27 cellular contexts compared by ENCODE assay signal in the genomic region with DNA sequence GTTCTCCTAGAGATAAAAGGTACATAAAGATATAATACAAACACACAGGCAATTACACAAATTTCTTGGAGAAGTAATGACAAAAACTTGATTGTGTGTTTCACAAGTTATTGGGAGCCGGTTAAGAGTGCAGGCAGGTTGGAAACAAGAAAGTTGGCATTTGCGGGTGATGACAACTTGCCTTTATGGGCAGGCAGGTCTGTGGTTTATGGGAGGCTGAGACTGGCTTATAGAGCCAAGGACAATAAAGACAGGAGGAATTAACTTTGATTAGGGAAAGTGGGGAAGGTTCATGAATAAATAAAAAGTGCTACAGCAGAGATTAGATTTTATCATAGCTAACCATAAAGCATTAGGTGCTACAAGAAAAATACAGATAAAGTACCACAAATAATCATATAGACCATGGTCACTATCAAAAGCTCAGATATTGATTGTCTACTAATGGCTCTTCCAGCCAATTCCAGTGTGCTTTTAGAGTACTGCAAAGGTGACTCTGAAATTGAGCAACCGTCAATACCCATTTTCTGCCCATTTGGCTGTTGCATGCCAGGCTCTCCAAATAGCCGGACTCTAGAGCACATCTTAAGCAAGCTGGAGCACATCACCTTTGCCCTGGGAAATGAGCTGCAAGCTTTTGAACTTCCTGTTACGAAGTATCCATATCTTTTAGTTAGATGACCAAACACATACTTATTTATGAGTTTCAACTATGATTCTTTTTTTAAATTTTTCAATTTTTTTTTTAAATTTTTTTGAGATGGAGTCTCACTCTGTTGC. TPM values are rescaled to one million over a fixed set of nuclear protein-coding genes. Genes with fewer than 3 reads are reported as not detected.
DNase-seq lines count a peak whose midpoint lies in the region; ATAC-seq and TF ChIP-seq lines count a peak whose summit lies in the region.
"Had no signal": no experiment of that assay in that cellular context is flagged by ENCODE, and none has a peak within 500 bp of the region (broad histone marks: within the 10 kb centered on the region; RNA-seq: fewer than 3 reads in every experiment).

No MANE protein-coding gene starts in this region.

- no peaks in the 10 kb centered on the region for H3K36me3 ChIP-seq in CD4-positive, CD25-positive, alpha-beta regulatory T cell (ENCODE audit: control insufficient read depth, insufficient read depth, low read length)
- no peaks in the 10 kb centered on the region for H3K36me3 ChIP-seq in vagina
- H3K36me3 ChIP-seq: breast epithelium, thoracic aorta had no signal

- peaks cover 0 to 2% (median 0%) of the 10 kb centered on the region in 7 donors for H3K9me3 Mint-ChIP-seq in CD4-positive, CD25-positive, alpha-beta regulatory T cell
- H3K9me3 Mint-ChIP-seq in nephron progenitor cell (no peaks in the 10 kb centered on the region), Calu3 (ENCODE audit: low read depth, unreplicated experiment) (no peaks in the 10 kb centered on the region)
- H3K9me3 Mint-ChIP-seq: activated CD8-positive, alpha-beta T cell treated with anti-CD3 and anti-CD28 coated beads for 36 hours; activated naive CD4-positive, alpha-beta T cell treated with anti-CD3 and anti-CD28 coated beads, Interleukin-2, amount 50 U/mL, for 72 hours; activated T-helper 2 cell treated with anti-CD3 and anti-CD28 coated beads, Interferon-gamma antibody, Interleukin-2, Interleukin-4, amounts not matched to agents 10 μg/mL and 5 μg/mL and 100 μg/mL, durations not matched to agents 14 hours and 24 hours and 36 hours; stimulated activated naive CD8-positive, alpha-beta T cell treated with anti-CD3 and anti-CD28 coated beads, Interleukin-15, Interleukin-2, amounts not matched to agents 100 ng/mL and 50 ng/mL, for 24 hours had no signal

- no peaks in the 10 kb centered on the region for H3K27me3 ChIP-seq in CD4-positive, CD25-positive, alpha-beta regulatory T cell (ENCODE audit: control insufficient read depth, insufficient read depth, low read length)
- H3K27me3 ChIP-seq in vagina = no peaks in the 10 kb centered on the region
- H3K27me3 ChIP-seq: breast epithelium had no signal

- no peak for DNase-seq in CD4-positive, CD25-positive, alpha-beta regulatory T cell
- peak; percentile 66 for DNase-seq in LNCaP clone FGC (ENCODE audit: low read depth)
- peak; percentile 49 for DNase-seq in fibroblast of pulmonary artery (ENCODE audit: low read depth)
- no peak for DNase-seq in nephron progenitor cell
- no peak for DNase-seq in NCI-H226
- DNase-seq in Calu3 = no peak
- no peak for DNase-seq in vagina (ENCODE audit: extremely low spot score in 2 of 2)
- no peak for DNase-seq in stimulated activated naive CD4-positive, alpha-beta T cell treated with Interleukin-2 at 50 U/mL for 16 hours (lab: John Stamatoyannopoulos, UW)
- DNase-seq: activated CD8-positive, alpha-beta memory T cell treated with anti-CD3 and anti-CD28 coated beads, Interleukin-2, amount 50 U/mL, for 48 hours; activated CD8-positive, alpha-beta T cell treated with anti-CD3 and anti-CD28 coated beads for 36 hours; effector memory CD4-positive, alpha-beta T cell; glutamatergic neuron; H7; left ventricle myocardium superior; MV-4-11; NCI-H1436; NCI-H2081; NCI-H526 treated with DMSO at 0.1 percent for 48 hours; PC-9; T-helper 17 cell had no signal

- intact Hi-C loops in Calu3 (cut with micrococcal nuclease; ENCODE audit: unreplicated experiment) (no loop called here), vagina (cut with DNase I) (no loop called here)

- peaks cover 15 to 47% (median 29%) of the 10 kb centered on the region in 4 donors for H3K4me1 Mint-ChIP-seq in CD4-positive, CD25-positive, alpha-beta regulatory T cell
- H3K4me1 Mint-ChIP-seq in nephron progenitor cell = no peaks in the 10 kb centered on the region
- H3K4me1 Mint-ChIP-seq in Calu3 (ENCODE audit: low read depth, unreplicated experiment) = no peaks in the 10 kb centered on the region

- H3K4me1 ChIP-seq in CD4-positive, CD25-positive, alpha-beta regulatory T cell (ENCODE audit: control insufficient read depth, insufficient read depth, low read length, poor library complexity, severe bottlenecking) = peaks cover 27% of the 10 kb centered on the region
- H3K4me1 ChIP-seq in vagina = no peaks in the 10 kb centered on the region
- H3K4me1 ChIP-seq: breast epithelium had no signal

- no TSS peak for BruUV-seq in Calu3 (replicated peaks; lab: Mats Ljungman, UMichigan)

- H3K27ac ChIP-seq in CD4-positive, CD25-positive, alpha-beta regulatory T cell (ENCODE audit: insufficient read depth, low read length, poor library complexity, severe bottlenecking) = no peak overlapping the region
- no peak overlapping the region for H3K27ac ChIP-seq in vagina
- H3K27ac ChIP-seq: breast epithelium, PC-9, thoracic aorta had no signal

- no peaks in the 10 kb centered on the region for H3K9me3 ChIP-seq in CD4-positive, CD25-positive, alpha-beta regulatory T cell (ENCODE audit: control insufficient read depth in 2 of 2, low read length in 2 of 2)
- H3K9me3 ChIP-seq in vagina = no peaks in the 10 kb centered on the region
- H3K9me3 ChIP-seq: breast epithelium, thoracic aorta had no signal

- CTCF ChIA-PET in Calu3 (lab: Charles Lee) = no interaction called here

- peak overlapping the region in 1 of 4 donors; percentile 18 for H3K4me3 Mint-ChIP-seq in CD4-positive, CD25-positive, alpha-beta regulatory T cell
- H3K4me3 Mint-ChIP-seq in nephron progenitor cell (no peak overlapping the region), Calu3 (ENCODE audit: low read depth, unreplicated experiment) (no peak overlapping the region)
- H3K4me3 Mint-ChIP-seq: activated CD8-positive, alpha-beta T cell treated with anti-CD3 and anti-CD28 coated beads for 36 hours; stimulated activated naive CD8-positive, alpha-beta T cell treated with anti-CD3 and anti-CD28 coated beads, Interleukin-15, Interleukin-2, amounts not matched to agents 100 ng/mL and 50 ng/mL, for 24 hours; T-helper 17 cell had no signal

- no peak for TF ChIP-seq POLR2A in vagina (IDR thresholded peaks at IDR 0.05)

- H3K27ac Mint-ChIP-seq in CD4-positive, CD25-positive, alpha-beta regulatory T cell = peak overlapping the region; percentile 58 to 93 (median 63)
- peak overlapping the region; percentile 14 for H3K27ac Mint-ChIP-seq in nephron progenitor cell
- no peak overlapping the region for H3K27ac Mint-ChIP-seq in Calu3 (ENCODE audit: unreplicated experiment)
- H3K27ac Mint-ChIP-seq: activated CD8-positive, alpha-beta T cell treated with anti-CD3 and anti-CD28 coated beads for 36 hours; activated naive CD4-positive, alpha-beta T cell treated with anti-CD3 and anti-CD28 coated beads, Interleukin-2, amount 50 U/mL, for 72 hours; activated T-helper 2 cell treated with anti-CD3 and anti-CD28 coated beads, Interferon-gamma antibody, Interleukin-2, Interleukin-4, amounts not matched to agents 10 μg/mL and 5 μg/mL and 100 μg/mL, durations not matched to agents 14 hours and 24 hours and 36 hours; stimulated activated naive CD8-positive, alpha-beta T cell treated with anti-CD3 and anti-CD28 coated beads, Interleukin-15, Interleukin-2, amounts not matched to agents 100 ng/mL and 50 ng/mL, for 24 hours; T-helper 17 cell had no signal

- H3K4me3 ChIP-seq in CD4-positive, CD25-positive, alpha-beta regulatory T cell (ENCODE audit: low read depth, low read length) = peak overlapping the region; percentile 26
- no peak overlapping the region for H3K4me3 ChIP-seq in LNCaP clone FGC (ENCODE audit: low read depth, low read length)
- H3K4me3 ChIP-seq in fibroblast of pulmonary artery (replicated peaks; ENCODE audit: low read depth, low read length) = no peak overlapping the region
- H3K4me3 ChIP-seq in vagina = no peak overlapping the region
- H3K4me3 ChIP-seq: breast epithelium, PC-9, thoracic aorta had no signal

- TF ChIP-seq CTCF in LNCaP clone FGC (IDR thresholded peaks at IDR 0.05; ENCODE audit: control insufficient read depth, extremely low read depth, insufficient read depth) = no peak
- TF ChIP-seq CTCF in fibroblast of pulmonary artery (IDR thresholded peaks at IDR 0.05; ENCODE audit: low read length, missing control alignments) = no peak
- TF ChIP-seq CTCF in nephron progenitor cell (IDR thresholded peaks at IDR 0.05) = no peak
- no peak for TF ChIP-seq CTCF in Calu3 (IDR thresholded peaks at IDR 0.05; ENCODE audit: unreplicated experiment)
- TF ChIP-seq CTCF in vagina (IDR thresholded peaks at IDR 0.05) = no peak

- H3K36me3 Mint-ChIP-seq in CD4-positive, CD25-positive, alpha-beta regulatory T cell = peaks cover 10% of the 10 kb centered on the region
- H3K36me3 Mint-ChIP-seq in nephron progenitor cell (ENCODE audit: low read depth) (peaks cover 40% of the 10 kb centered on the region), Calu3 (ENCODE audit: insufficient read depth, unreplicated experiment) (no peaks in the 10 kb centered on the region)

- ATAC-seq in CD4-positive, CD25-positive, alpha-beta regulatory T cell (ENCODE audit: low read depth in 2 of 2) = no peak
- ATAC-seq: activated CD8-positive, alpha-beta T cell treated with anti-CD3 and anti-CD28 coated beads for 36 hours; activated naive CD4-positive, alpha-beta T cell treated with anti-CD3 and anti-CD28 coated beads, Interleukin-2, amount 50 U/mL, for 72 hours; left ventricle myocardium superior; Right ventricle myocardium inferior; SK-N-SH treated with all-trans-retinoic acid at 6 μM for 48 hours; T-helper 17 cell had no signal

- no peaks in the 10 kb centered on the region for H3K27me3 Mint-ChIP-seq in CD4-positive, CD25-positive, alpha-beta regulatory T cell
- H3K27me3 Mint-ChIP-seq in nephron progenitor cell (ENCODE audit: low read depth, poor library complexity) (no peaks in the 10 kb centered on the region), Calu3 (ENCODE audit: unreplicated experiment) (no peaks in the 10 kb centered on the region)
- H3K27me3 Mint-ChIP-seq: activated CD8-positive, alpha-beta T cell treated with anti-CD3 and anti-CD28 coated beads for 36 hours; stimulated activated naive CD8-positive, alpha-beta T cell treated with anti-CD3 and anti-CD28 coated beads, Interleukin-15, Interleukin-2, amounts not matched to agents 100 ng/mL and 50 ng/mL, for 24 hours; T-helper 17 cell had no signal

RNA-seq across cellular contexts. Expression of a gene that starts 33.9 kb away (rescaled TPM):
- total RNA-seq in CD4-positive, CD25-positive, alpha-beta regulatory T cell = 15.7 TPM
- under 1 TPM; 0.05 to 0.69 (median 0.45) TPM for polyA plus RNA-seq in CD4-positive, CD25-positive, alpha-beta regulatory T cell
- 10.6 and 12.7 TPM in 2 replicates for total RNA-seq in Calu3 (2022)
- total RNA-seq in vagina = 24.6 TPM

Comparison
In these comparisons a context has a peak if more than half of its experiments do, and no peak if none do; other contexts are left out.
1. DNase-seq: peak in LNCaP clone FGC (single experiment) and fibroblast of pulmonary artery (single experiment); none in CD4-positive, CD25-positive, alpha-beta regulatory T cell (0 of 3), nephron progenitor cell (single experiment), NCI-H226 (single experiment), Calu3 (single experiment), vagina (0 of 2) and stimulated activated naive CD4-positive, alpha-beta T cell treated with Interleukin-2 at 50 U/mL for 16 hours (single experiment).